In the genomic region with DNA sequence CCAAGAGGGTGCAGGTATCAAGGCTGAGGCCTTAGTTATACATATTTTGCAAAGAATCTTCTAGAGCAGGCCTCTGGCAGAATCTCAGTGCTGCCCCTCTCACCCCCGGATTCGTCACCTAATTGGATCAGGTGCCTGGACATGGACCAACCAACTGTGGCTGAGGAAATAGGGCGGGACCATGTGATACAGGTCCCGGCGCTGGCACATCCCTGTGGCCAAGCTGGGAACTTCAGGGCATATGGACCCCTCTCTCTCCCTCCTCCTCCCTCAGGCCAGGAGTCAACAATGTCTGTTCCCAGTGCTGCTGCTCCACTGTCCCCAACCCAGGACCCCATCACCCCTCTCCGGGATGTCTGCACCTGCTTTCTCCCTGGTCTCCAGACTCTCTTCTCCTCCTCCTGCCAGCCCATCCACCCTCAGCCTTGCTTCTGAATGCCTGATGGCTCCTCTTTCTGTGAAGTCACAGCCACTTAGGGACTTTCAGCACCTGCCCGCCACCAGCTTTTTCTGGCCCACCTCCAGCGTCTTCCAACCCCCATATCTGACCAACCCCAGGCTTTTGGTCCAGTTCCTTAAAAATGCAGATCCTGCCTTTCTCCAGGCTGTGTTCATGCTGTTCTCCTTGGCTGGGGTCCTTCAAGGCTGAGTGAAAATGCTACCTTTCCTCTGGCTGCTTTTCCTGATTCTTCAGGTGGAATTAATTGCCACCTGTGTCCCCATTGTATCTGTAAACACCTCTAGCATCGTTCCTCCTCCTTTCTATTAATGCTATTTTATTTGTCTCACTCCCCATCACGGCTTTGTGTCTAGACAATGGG, we compare ENCODE assay signal across 9 cellular contexts. TPM values are rescaled to one million over a fixed set of nuclear protein-coding genes. Genes with fewer than 3 reads are reported as not detected.
DNase-seq lines count a peak whose midpoint lies in the region; ATAC-seq, FAIRE-seq and TF ChIP-seq lines count a peak whose summit lies in the region.
"Had no signal": no experiment of that assay in that cellular context is flagged by ENCODE, and none has a peak within 500 bp of the region (broad histone marks: within the 10 kb centered on the region; RNA-seq: fewer than 3 reads in every experiment).

No MANE protein-coding gene starts in this region.

- CTCF ChIA-PET in A549 (lab: Yijun Ruan, JAX), result interaction anchor here (1.3 to 2.9 kb wide), 3 partner anchors 12 to 93 kb away, joined by 3 to 13 read pairs (median 6); no protein-coding TSS in a partner anchor

- H3K9me3 ChIP-seq in A549, result no peaks in the 10 kb centered on the region

- H3K27ac Mint-ChIP-seq in endothelial cell (ENCODE audit: unreplicated experiment), result no peak overlapping the region

- TF ChIP-seq POLR2A in A549 (IDR thresholded peaks at IDR 0.05; ENCODE audit: low read length) (no peak), GM12891 (IDR thresholded peaks at IDR 0.05; ENCODE audit: low read depth, low read length) (no peak)

- H3K4me1 ChIP-seq in A549, result no peaks in the 10 kb centered on the region

- TF ChIP-seq CTCF in A549 (IDR thresholded peaks at IDR 0.05) (no peak), endothelial cell (IDR thresholded peaks at IDR 0.05; ENCODE audit: unreplicated experiment) (peak; percentile 34)

- H3K9me3 Mint-ChIP-seq in endothelial cell (ENCODE audit: unreplicated experiment), result no peaks in the 10 kb centered on the region

- ATAC-seq in A549 (peak; percentile 67 to 93; a peak in 4 of 6 replicates), HG03342 (IDR thresholded peaks at IDR 0.05; ENCODE audit: unreplicated experiment) (no peak), HG03025 (IDR thresholded peaks at IDR 0.05; ENCODE audit: low FRiP score, unreplicated experiment) (no peak)

- WGBS in A549 (ENCODE audit: missing lambda C conversion rate), result 58% methylated on average over 8 of the region's 10 CpGs

- H3K4me1 Mint-ChIP-seq in endothelial cell (ENCODE audit: unreplicated experiment), result peaks cover 9% of the 10 kb centered on the region

- no peak overlapping the region for H3K27ac ChIP-seq in A549
- H3K27ac ChIP-seq: coronary artery had no signal

- no peaks in the 10 kb centered on the region for H3K36me3 Mint-ChIP-seq in endothelial cell (ENCODE audit: low read depth, unreplicated experiment)

- no peak for FAIRE-seq in A549 (lab: Jason Lieb, UNC)
- no peak for FAIRE-seq in GM12891 (lab: Jason Lieb, UNC)

- no peak overlapping the region for H3K4me2 ChIP-seq in A549

- POLR2A ChIA-PET in A549 (lab: Yijun Ruan, JAX), result interaction anchor here (1.0 kb wide), 1 partner anchor 34 kb away, joined by 3 read pairs; the partner anchor contains the start of gene LEMD2

- no peak overlapping the region for H3K4me3 Mint-ChIP-seq in endothelial cell (ENCODE audit: unreplicated experiment)

- DNase-seq in A549 (ENCODE audit: low read depth in 1 of 2, low spot score in 1 of 2), result peak; percentile 54 to 72
- peak; percentile 37 for DNase-seq in GM12891 (ENCODE audit: insufficient read length, low spot score)
- DNase-seq in NCI-H510A treated with DMSO at 0.1 percent for 48 hours (lab: John Stamatoyannopoulos, UW), result peak; percentile 49
- peak; percentile 35 for DNase-seq in endothelial cell (ENCODE audit: low spot score)
- DNase-seq in hippocampal formation (lab: John Stamatoyannopoulos, UW), result no peak
- no peak for DNase-seq in hypothalamus (lab: John Stamatoyannopoulos, UW)

- peaks cover 9% of the 10 kb centered on the region for H3K27me3 Mint-ChIP-seq in endothelial cell (ENCODE audit: unreplicated experiment)

- no peak for TF ChIP-seq EP300 in A549 (IDR thresholded peaks at IDR 0.05)

- TF ChIP-seq RAD21 in A549 (conservative IDR thresholded peaks at IDR 0.05 in 1 of 2, IDR thresholded peaks at IDR 0.05 in 1 of 2), result no peak

- H3K4me3 ChIP-seq in A549, result no peak overlapping the region
- H3K4me3 ChIP-seq: coronary artery had no signal

TF ChIP-seq in A549, 52 proteins besides CTCF, POLR2A, EP300 and RAD21:
- peak; percentile 70 for TF ChIP-seq USF2 (IDR thresholded peaks at IDR 0.05)
- TF ChIP-seq ZSCAN20 (CRISPR knock-in tag; IDR thresholded peaks at IDR 0.05), result no peak

TF ChIP-seq in GM12891, 5 proteins besides CTCF, POLR2A, EP300 and RAD21:
- TF ChIP-seq TAF1 (IDR thresholded peaks at IDR 0.05; ENCODE audit: low read depth, low read length) (no peak), SPI1 (IDR thresholded peaks at IDR 0.05; ENCODE audit: low read depth, low read length) (no peak), POU2F2 (IDR thresholded peaks at IDR 0.05; ENCODE audit: low read depth, low read length) (no peak), PAX5 (IDR thresholded peaks at IDR 0.05; ENCODE audit: insufficient read depth, low read length, severe bottlenecking) (no peak), POLR2AphosphoS5 (IDR thresholded peaks at IDR 0.05; ENCODE audit: low read depth, low read length) (no peak)

RNA-seq across cellular contexts. Expression of gene MLN, which starts 19.0 kb away (rescaled TPM):
- polyA plus RNA-seq in A549 (2011; rRNA removed) (not detected in 2 replicates), A549 (2017; fragmentation: RNase III; extraction: RNeasy Plus Mini Kit Qiagen cat#74134 plus additional on column Dnase treatment) (not detected in 3 replicates)
- polyA plus RNA-seq in A549 (2012; cell fraction: cytosol; rRNA removed), result not detected in 2 replicates
- polyA plus RNA-seq in A549 (2012; cell fraction: nucleus; rRNA removed), result not detected in 2 replicates
- polyA minus RNA-seq in A549 (2011; rRNA and poly(A)+ RNA removed), result not detected in 2 replicates
- polyA plus RNA-seq in GM12891 (2012; ENCODE audit: low read depth, missing spikeins), result not detected
- total RNA-seq in endothelial cell (ENCODE audit: unreplicated experiment), result not detected

RNA-seq across cellular contexts. Expression of gene LEMD2, which starts 33.9 kb away (rescaled TPM):
- polyA plus RNA-seq in A549 (2011; rRNA removed), result 43.2 and 53.0 TPM in 2 replicates
- 32.8 and 35.7 TPM in 2 replicates for polyA plus RNA-seq in A549 (2012; cell fraction: cytosol; rRNA removed)
- polyA plus RNA-seq in A549 (2012; cell fraction: nucleus; rRNA removed), result 64.8 and 72.6 TPM in 2 replicates
- 44.1 to 48.8 TPM (median 48.3 TPM) in 3 replicates for polyA plus RNA-seq in A549 (2017; fragmentation: RNase III; extraction: RNeasy Plus Mini Kit Qiagen cat#74134 plus additional on column Dnase treatment)
- polyA minus RNA-seq in A549 (2011; rRNA and poly(A)+ RNA removed), result 40.6 and 49.4 TPM in 2 replicates
- polyA plus RNA-seq in GM12891 (2012; ENCODE audit: low read depth, missing spikeins), result 20.9 TPM
- 105 TPM for total RNA-seq in endothelial cell (ENCODE audit: unreplicated experiment)

Comparison
In these comparisons a context has a peak if more than half of its experiments do, and no peak if none do; other contexts are left out.
1. ATAC-seq: peak in A549 (2 of 2); none in HG03342 (single experiment) and HG03025 (single experiment).
2. DNase-seq: peak in A549 (2 of 2), GM12891 (single experiment), NCI-H510A treated with DMSO at 0.1 percent for 48 hours (single experiment) and endothelial cell (single experiment); none in hippocampal formation (0 of 2) and hypothalamus (0 of 51).